Comparison of ENCODE assay signal across 2 cellular contexts in the genomic region with DNA sequence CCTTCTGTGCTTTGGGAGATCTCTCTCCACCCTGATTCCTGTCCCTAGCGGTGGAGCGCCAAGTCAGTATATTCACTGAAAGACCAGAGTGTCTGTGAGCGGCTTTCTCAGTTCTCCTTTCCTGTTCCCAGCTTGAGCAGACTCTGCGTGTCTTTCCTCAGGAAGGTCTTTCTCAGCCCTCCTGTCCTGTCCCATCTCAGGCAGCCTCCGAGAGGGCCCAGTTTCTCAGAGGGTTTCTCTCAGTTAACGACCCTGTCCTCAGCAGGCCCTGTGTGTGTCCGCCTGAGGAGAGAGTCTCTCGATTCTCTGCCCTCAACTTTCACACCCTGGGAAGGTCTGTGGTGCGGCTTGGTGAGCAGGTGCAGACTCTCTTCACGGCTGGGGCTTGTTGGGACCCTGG.
TF ChIP-seq lines count a peak whose summit lies in the region.

No MANE protein-coding gene starts in this region.

TF ChIP-seq in GM12891, 5 proteins besides CTCF, POLR2A, EP300 and RAD21 (continued from another document):
- TF ChIP-seq SPI1 (IDR thresholded peaks at IDR 0.05; ENCODE audit: low read depth, low read length) (peak; percentile 87), TAF1 (IDR thresholded peaks at IDR 0.05; ENCODE audit: low read depth, low read length) (no peak), POLR2AphosphoS5 (IDR thresholded peaks at IDR 0.05; ENCODE audit: low read depth, low read length) (no peak)

TF ChIP-seq in K562, 482 proteins besides CTCF, POLR2A, EP300 and RAD21 (continued from another document):
- TF ChIP-seq, protein P1, sequence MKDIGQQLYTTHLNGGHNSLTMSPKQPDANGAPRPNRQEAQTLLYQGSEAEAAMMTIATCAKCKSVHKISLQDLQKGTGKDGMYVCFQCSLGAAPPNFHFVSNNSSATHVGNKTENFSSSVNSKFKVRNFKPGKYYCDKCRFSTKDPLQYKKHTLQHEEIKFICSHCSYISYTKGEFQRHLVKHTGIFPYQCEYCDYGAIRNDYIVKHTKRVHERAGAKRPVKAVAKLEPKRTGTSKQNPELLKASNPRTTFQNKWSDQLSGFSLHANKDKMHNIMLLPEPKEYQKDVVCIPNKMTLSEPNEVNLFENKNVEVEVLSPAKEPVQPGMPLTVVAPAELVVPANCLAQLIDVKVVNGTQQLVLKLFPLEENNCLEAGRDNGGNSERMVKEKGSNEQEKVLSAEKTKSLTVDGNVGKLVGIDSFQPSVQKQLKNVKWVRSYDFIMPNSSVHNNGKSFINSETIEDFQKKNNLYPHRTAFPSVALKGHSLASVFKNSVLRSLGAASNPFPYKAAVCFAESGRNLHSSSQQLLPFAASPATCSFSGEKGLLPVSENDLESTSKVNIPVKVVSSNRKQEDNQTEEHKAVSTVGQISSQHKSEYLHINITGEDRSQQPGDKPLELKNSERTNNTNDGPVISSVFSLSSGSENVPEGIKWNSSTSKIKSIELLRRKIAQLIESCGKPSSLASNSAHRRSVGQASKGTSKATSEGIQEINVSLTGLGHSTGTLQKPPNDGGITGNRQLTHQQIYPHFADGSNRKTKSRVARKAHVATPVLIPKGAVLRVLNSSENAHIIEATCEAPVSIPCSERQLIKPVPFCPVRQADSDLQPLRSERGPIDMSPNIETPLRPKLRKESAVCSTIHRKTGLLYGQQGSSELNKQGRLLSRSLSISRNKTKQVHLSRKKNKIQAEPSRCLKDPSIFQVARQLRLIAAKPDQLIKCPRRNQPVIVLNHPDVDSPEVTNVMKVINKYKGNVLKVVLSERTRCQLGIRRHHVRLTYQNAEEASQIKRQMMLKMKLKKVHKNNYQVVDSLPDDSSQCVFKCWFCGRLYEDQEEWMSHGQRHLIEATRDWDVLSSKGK (CRISPR knock-in tag; IDR thresholded peaks at IDR 0.05) = no peak
- no peak for TF ChIP-seq EZH2 (IDR thresholded peaks at IDR 0.05; ENCODE audit: borderline replicate concordance, low read depth, low read length)
- TF ChIP-seq ZBED1 (IDR thresholded peaks at IDR 0.05) = no peak
- no peak for TF ChIP-seq ZNF23 (CRISPR knock-in tag; IDR thresholded peaks at IDR 0.05)
- TF ChIP-seq SRSF7 (optimal IDR thresholded peaks at IDR 0.05; ENCODE audit: low read depth, low read length) = no peak
- TF ChIP-seq TBL1XR1 (IDR thresholded peaks at IDR 0.05; ENCODE audit: low read length in 2 of 2) = no peak
- TF ChIP-seq, protein P2, sequence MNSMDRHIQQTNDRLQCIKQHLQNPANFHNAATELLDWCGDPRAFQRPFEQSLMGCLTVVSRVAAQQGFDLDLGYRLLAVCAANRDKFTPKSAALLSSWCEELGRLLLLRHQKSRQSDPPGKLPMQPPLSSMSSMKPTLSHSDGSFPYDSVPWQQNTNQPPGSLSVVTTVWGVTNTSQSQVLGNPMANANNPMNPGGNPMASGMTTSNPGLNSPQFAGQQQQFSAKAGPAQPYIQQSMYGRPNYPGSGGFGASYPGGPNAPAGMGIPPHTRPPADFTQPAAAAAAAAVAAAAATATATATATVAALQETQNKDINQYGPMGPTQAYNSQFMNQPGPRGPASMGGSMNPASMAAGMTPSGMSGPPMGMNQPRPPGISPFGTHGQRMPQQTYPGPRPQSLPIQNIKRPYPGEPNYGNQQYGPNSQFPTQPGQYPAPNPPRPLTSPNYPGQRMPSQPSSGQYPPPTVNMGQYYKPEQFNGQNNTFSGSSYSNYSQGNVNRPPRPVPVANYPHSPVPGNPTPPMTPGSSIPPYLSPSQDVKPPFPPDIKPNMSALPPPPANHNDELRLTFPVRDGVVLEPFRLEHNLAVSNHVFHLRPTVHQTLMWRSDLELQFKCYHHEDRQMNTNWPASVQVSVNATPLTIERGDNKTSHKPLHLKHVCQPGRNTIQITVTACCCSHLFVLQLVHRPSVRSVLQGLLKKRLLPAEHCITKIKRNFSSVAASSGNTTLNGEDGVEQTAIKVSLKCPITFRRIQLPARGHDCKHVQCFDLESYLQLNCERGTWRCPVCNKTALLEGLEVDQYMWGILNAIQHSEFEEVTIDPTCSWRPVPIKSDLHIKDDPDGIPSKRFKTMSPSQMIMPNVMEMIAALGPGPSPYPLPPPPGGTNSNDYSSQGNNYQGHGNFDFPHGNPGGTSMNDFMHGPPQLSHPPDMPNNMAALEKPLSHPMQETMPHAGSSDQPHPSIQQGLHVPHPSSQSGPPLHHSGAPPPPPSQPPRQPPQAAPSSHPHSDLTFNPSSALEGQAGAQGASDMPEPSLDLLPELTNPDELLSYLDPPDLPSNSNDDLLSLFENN (IDR thresholded peaks at IDR 0.05; ENCODE audit: low read depth in 2 of 2, low read length in 2 of 2) = no peak
- TF ChIP-seq SETDB1 (IDR thresholded peaks at IDR 0.05; ENCODE audit: low read length) = no peak
- TF ChIP-seq POLR3G (IDR thresholded peaks at IDR 0.05; ENCODE audit: extremely low read depth, insufficient read length, insufficient replicate concordance) = no peak
- no peak for TF ChIP-seq TFAM (CRISPR knock-in tag; conservative IDR thresholded peaks at IDR 0.05)
- TF ChIP-seq ZZZ3 (IDR thresholded peaks at IDR 0.05) = no peak
- TF ChIP-seq CHCHD3 (CRISPR knock-in tag; IDR thresholded peaks at IDR 0.05) = no peak
- no peak for TF ChIP-seq HMG20B (CRISPR knock-in tag; IDR thresholded peaks at IDR 0.05)
- no peak for TF ChIP-seq ARNT (IDR thresholded peaks at IDR 0.05)
TF ChIP-seq in K562: peak in this region for 0.
